Comparison of ENCODE assay signal across 8 cellular contexts in genomic region chr7:150668472-150668911, GRCh38. TPM values are rescaled to one million over a fixed set of nuclear protein-coding genes. Genes with fewer than 3 reads are reported as not detected.
A peak's percentile ranks its signal among the peaks of the same experiment; 100 is the strongest.
DNase-seq lines count a peak whose midpoint lies in the region; ATAC-seq and TF ChIP-seq lines count a peak whose summit lies in the region.

No MANE protein-coding gene starts in this region.

- DNase-seq in activated CD4-positive, alpha-beta T cell treated with anti-CD3 and anti-CD28 coated beads, Interleukin-2, amount 50 U/mL, for 4 hours, result peak; percentile 49 to 57
- peak; percentile 32 to 60 for DNase-seq in stimulated activated CD4-positive, alpha-beta T cell treated with anti-CD3 and anti-CD28 coated beads, Interleukin-1b, Interleukin-23, amount 100 ng/mL, for 4 hours (ENCODE audit: low read depth in 2 of 2)
- DNase-seq in Calu3, result no peak
- DNase-seq in GM03348 (ENCODE audit: low spot score), result no peak
- DNase-seq in right atrium auricular region (ENCODE audit: low spot score), result no peak
- no peak for DNase-seq in PC-3

- POLR2A ChIA-PET in PC-3 (lab: Charles Lee; ENCODE audit: unreplicated experiment), result no interaction called here

- CTCF ChIA-PET in Calu3 (lab: Charles Lee) (interaction anchor here (0.7 kb wide), 1 partner anchor 213 kb away, joined by 3 read pairs; no protein-coding TSS in a partner anchor), PC-3 (lab: Charles Lee) (no interaction called here)

- H3K4me3 Mint-ChIP-seq in Calu3 (ENCODE audit: low read depth, unreplicated experiment), result no peak overlapping the region

- no peak overlapping the region for H3K27ac Mint-ChIP-seq in Calu3 (ENCODE audit: unreplicated experiment)

- TF ChIP-seq CTCF in Calu3 (IDR thresholded peaks at IDR 0.05; ENCODE audit: unreplicated experiment), result no peak
- TF ChIP-seq CTCF in right atrium auricular region (IDR thresholded peaks at IDR 0.05), result no peak
- no peak for TF ChIP-seq CTCF in PC-3 (conservative IDR thresholded peaks at IDR 0.05; ENCODE audit: low read depth, low read length)

- no peaks in the 10 kb centered on the region for H3K9me2 ChIP-seq in PC-3 (replicated peaks; ENCODE audit: low read length)

- no peaks in the 10 kb centered on the region for H3F3A ChIP-seq in PC-3 (ENCODE audit: low read length, unreplicated experiment)

- no peaks in the 10 kb centered on the region for H3K4me1 ChIP-seq in right atrium auricular region
- H3K4me1 ChIP-seq in PC-3 (ENCODE audit: insufficient read depth, low read length), result no peaks in the 10 kb centered on the region

- no peaks in the 10 kb centered on the region for H4K20me1 ChIP-seq in PC-3 (ENCODE audit: low read length)

- H2AFZ ChIP-seq in PC-3 (ENCODE audit: low read length), result no peak overlapping the region

- no peaks in the 10 kb centered on the region for H3K9me3 Mint-ChIP-seq in Calu3 (ENCODE audit: low read depth, unreplicated experiment)

- H3K27me3 Mint-ChIP-seq in Calu3 (ENCODE audit: unreplicated experiment), result peaks cover 25% of the 10 kb centered on the region

- H3K9ac ChIP-seq in PC-3 (ENCODE audit: low read length), result no peak overlapping the region

- H3K36me3 Mint-ChIP-seq in Calu3 (ENCODE audit: insufficient read depth, unreplicated experiment), result no peaks in the 10 kb centered on the region

- no peaks in the 10 kb centered on the region for H3K9me3 ChIP-seq in right atrium auricular region
- H3K9me3 ChIP-seq in PC-3 (ENCODE audit: low read length), result no peaks in the 10 kb centered on the region

- H3K4me1 Mint-ChIP-seq in Calu3 (ENCODE audit: low read depth, unreplicated experiment), result no peaks in the 10 kb centered on the region

- intact Hi-C loops in Calu3 (cut with micrococcal nuclease; ENCODE audit: unreplicated experiment) (no loop called here), PC-3 (cut with micrococcal nuclease) (no loop called here)

- no peaks in the 10 kb centered on the region for H3K36me3 ChIP-seq in right atrium auricular region
- H3K36me3 ChIP-seq in PC-3 (ENCODE audit: low read depth, low read length), result no peaks in the 10 kb centered on the region

- H3K4me3 ChIP-seq in right atrium auricular region (no peak overlapping the region), PC-3 (ENCODE audit: low read length) (no peak overlapping the region)

- ATAC-seq in GM18520 (IDR thresholded peaks at IDR 0.05; ENCODE audit: unreplicated experiment) (peak; percentile 63), HG02938 (IDR thresholded peaks at IDR 0.05; ENCODE audit: unreplicated experiment) (peak; percentile 78), PC-3 (no peak)

- H3K4me2 ChIP-seq in PC-3 (ENCODE audit: low read length), result no peak overlapping the region

- H3K79me2 ChIP-seq in PC-3 (ENCODE audit: low read length), result no peaks in the 10 kb centered on the region

- H3K27me3 ChIP-seq in right atrium auricular region (no peaks in the 10 kb centered on the region), PC-3 (ENCODE audit: low read length) (peaks cover 17% of the 10 kb centered on the region; the same call in 1 of the 2 replicates)

- H3K27ac ChIP-seq in right atrium auricular region (peak overlapping the region in 1 of 2 donors; percentile 38), PC-3 (ENCODE audit: low read length) (no peak overlapping the region)

- BruUV-seq in Calu3 (replicated peaks; lab: Mats Ljungman, UMichigan), result no TSS peak
- BruUV-seq in PC-3 (replicated peaks; lab: Mats Ljungman, UMichigan), result no TSS peak

RNA-seq across cellular contexts. Expression of gene GIMAP2, which starts 17.0 kb away (rescaled TPM):
- total RNA-seq in Calu3 (2022), result 3.9 and 4.7 TPM in 2 replicates
- total RNA-seq in right atrium auricular region, result 1 to 10 TPM; 3.8 to 8.3 TPM
- not detected in 2 replicates for total RNA-seq in PC-3 (2014; rRNA removed)

RNA-seq across cellular contexts. Expression of gene GIMAP6, which starts 36.3 kb away (rescaled TPM):
- not detected in 2 replicates for total RNA-seq in Calu3 (2022)
- 10 to 100 TPM; 15.8 to 21.5 TPM for total RNA-seq in right atrium auricular region
- 1.2 TPM in 1 of 2 replicates, not detected in the other for total RNA-seq in PC-3 (2014; rRNA removed)

RNA-seq across cellular contexts. Expression of gene GIMAP1, which starts 47.9 kb away (rescaled TPM):
- total RNA-seq in Calu3 (2022) (not detected in 2 replicates), right atrium auricular region (1 to 10 TPM; 5.6 to 8.0 TPM), PC-3 (2014; rRNA removed) (not detected in 2 replicates)

Comparison
In these comparisons a context has a peak if more than half of its experiments do, and no peak if none do; other contexts are left out.
1. DNase-seq: peak in activated CD4-positive, alpha-beta T cell treated with anti-CD3 and anti-CD28 coated beads, Interleukin-2, amount 50 U/mL, for 4 hours (2 of 2) and stimulated activated CD4-positive, alpha-beta T cell treated with anti-CD3 and anti-CD28 coated beads, Interleukin-1b, Interleukin-23, amount 100 ng/mL, for 4 hours (2 of 2); none in Calu3 (single experiment), GM03348 (single experiment), right atrium auricular region (single experiment) and PC-3 (single experiment).